Comparison of ENCODE assay signal across 1 cellular context in genomic region chr19:1672038-1672768, GRCh38.
A peak's percentile ranks its signal among the peaks of the same experiment; 100 is the strongest.
TF ChIP-seq lines count a peak whose summit lies in the region.

No MANE protein-coding gene starts in this region.

TF ChIP-seq in K562, 482 proteins besides CTCF, POLR2A, EP300 and RAD21 (continued from another document and continues in another):
- TF ChIP-seq E2F8 (IDR thresholded peaks at IDR 0.05; ENCODE audit: low read depth, partially characterized antibody), result peak; percentile 65
- peak; percentile 50 for TF ChIP-seq USF1 (CRISPR knock-in tag; IDR thresholded peaks at IDR 0.05)
- TF ChIP-seq PKNOX1 (IDR thresholded peaks at IDR 0.05), result peak; percentile 53
- TF ChIP-seq DNMT1 (IDR thresholded peaks at IDR 0.05), result no peak
- TF ChIP-seq ZBTB17 (CRISPR knock-in tag; IDR thresholded peaks at IDR 0.05), result 0 out of 2 replicates have a peak, but pooled peaks have one; percentile 21
- TF ChIP-seq POLR2G (IDR thresholded peaks at IDR 0.05; ENCODE audit: low read depth, low read length), result 0 out of 2 replicates have a peak, but pooled peaks have one; percentile 39
- 0 out of 2 replicates have a peak, but pooled peaks have one; percentile 36 for TF ChIP-seq ZNF644 (tag; IDR thresholded peaks at IDR 0.05; ENCODE audit: low read depth)
- TF ChIP-seq E2F1 (CRISPR knock-in tag; IDR thresholded peaks at IDR 0.05), result 0 out of 2 replicates have a peak, but pooled peaks have one; percentile 60
- TF ChIP-seq BRD9 (IDR thresholded peaks at IDR 0.05; ENCODE audit: low read depth, partially characterized antibody), result peak; percentile 62
- TF ChIP-seq ZNF518B (CRISPR knock-in tag; IDR thresholded peaks at IDR 0.05), result no peak
- no peak; the same call in 1 of the 2 replicates for TF ChIP-seq ZNF263 (CRISPR knock-in tag; IDR thresholded peaks at IDR 0.05; ENCODE audit: borderline replicate concordance)
- TF ChIP-seq FOSL1 (tag; conservative IDR thresholded peaks at IDR 0.05), result 0 out of 2 replicates have a peak, but pooled peaks have one; percentile 21
- TF ChIP-seq ZNF639 (CRISPR knock-in tag; conservative IDR thresholded peaks at IDR 0.05 in 1 of 2, IDR thresholded peaks at IDR 0.05 in 1 of 2), result peak in 1 of 2 experiments; percentile 66; a peak in 1 of 4 replicates
- peak; percentile 57; the same call in 1 of the 2 replicates for TF ChIP-seq ZNF384 (IDR thresholded peaks at IDR 0.05; ENCODE audit: low read depth, low read length)
- TF ChIP-seq ETV5 (CRISPR knock-in tag; IDR thresholded peaks at IDR 0.05; ENCODE audit: low read depth), result peak; percentile 6; the same call in 1 of the 2 replicates
- TF ChIP-seq L3MBTL2 (IDR thresholded peaks at IDR 0.05), result peak; percentile 99
- TF ChIP-seq NFE2L1 (tag; IDR thresholded peaks at IDR 0.05; ENCODE audit: borderline replicate concordance, low read depth), result no peak
- TF ChIP-seq ESRRA (IDR thresholded peaks at IDR 0.05; ENCODE audit: borderline replicate concordance, low read depth), result 0 out of 2 replicates have a peak, but pooled peaks have one; percentile 19
- peak; percentile 71 for TF ChIP-seq CLOCK (CRISPR knock-in tag; IDR thresholded peaks at IDR 0.05; ENCODE audit: borderline replicate concordance)
- TF ChIP-seq VEZF1 (CRISPR knock-in tag; IDR thresholded peaks at IDR 0.05), result peak; percentile 92
- no peak for TF ChIP-seq ZBTB8A (IDR thresholded peaks at IDR 0.05; ENCODE audit: partially characterized antibody)
- peak; percentile 93 to 98 for TF ChIP-seq E2F6 (IDR thresholded peaks at IDR 0.05; ENCODE audit: borderline replicate concordance in 1 of 2, extremely low read depth in 1 of 2, insufficient read depth in 1 of 2, insufficient read length in 1 of 2, low read depth in 1 of 2, low read length in 1 of 2, poor library complexity in 1 of 2, severe bottlenecking in 1 of 2)
- TF ChIP-seq ZNF766 (CRISPR knock-in tag; conservative IDR thresholded peaks at IDR 0.05), result 0 out of 2 replicates have a peak, but pooled peaks have one; percentile 25
- TF ChIP-seq ZNF311 (CRISPR knock-in tag; IDR thresholded peaks at IDR 0.05), result 0 out of 2 replicates have a peak, but pooled peaks have one; percentile 15
- peak; percentile 16 for TF ChIP-seq TBP (optimal IDR thresholded peaks at IDR 0.05; ENCODE audit: low read depth, low read length)
- peak; percentile 14 for TF ChIP-seq POU5F1 (IDR thresholded peaks at IDR 0.05; ENCODE audit: borderline replicate concordance, low read depth, low read length, partially characterized antibody)
- TF ChIP-seq HMGXB4 (CRISPR knock-in tag; IDR thresholded peaks at IDR 0.05), result peak; percentile 72; the same call in 1 of the 2 replicates
- TF ChIP-seq STAG1 (CRISPR knock-in tag; IDR thresholded peaks at IDR 0.05; ENCODE audit: borderline replicate concordance), result peak; percentile 75
- TF ChIP-seq U2AF1 (optimal IDR thresholded peaks at IDR 0.05; ENCODE audit: low read depth, low read length), result peak; percentile 15
- TF ChIP-seq ZNF431 (CRISPR knock-in tag; IDR thresholded peaks at IDR 0.05), result 0 out of 2 replicates have a peak, but pooled peaks have one; percentile 10
- 0 out of 2 replicates have a peak, but pooled peaks have one; percentile 45 for TF ChIP-seq HDGF (IDR thresholded peaks at IDR 0.05)
- TF ChIP-seq PTRF (tag; IDR thresholded peaks at IDR 0.05), result no peak
- TF ChIP-seq ZNF133 (CRISPR knock-in tag; IDR thresholded peaks at IDR 0.05), result no peak
- peak; percentile 63 for TF ChIP-seq GABPB1 (CRISPR knock-in tag; IDR thresholded peaks at IDR 0.05)
- TF ChIP-seq POLR3A (IDR thresholded peaks at IDR 0.05; ENCODE audit: borderline replicate concordance, extremely low read depth, insufficient read depth, insufficient read length), result no peak
- no peak for TF ChIP-seq PCBP2 (IDR thresholded peaks at IDR 0.05; ENCODE audit: low read depth, low read length, poor library complexity, severe bottlenecking)
- TF ChIP-seq HDAC2 (IDR thresholded peaks at IDR 0.05), result 0 out of 2 replicates have a peak, but pooled peaks have one; percentile 60
- peak; percentile 100 for TF ChIP-seq MYC (IDR thresholded peaks at IDR 0.05; ENCODE audit: low read depth, low read length)
- TF ChIP-seq MYC (CRISPR knock-in tag; IDR thresholded peaks at IDR 0.05; ENCODE audit: borderline replicate concordance, low read depth), result peak; percentile 97
- TF ChIP-seq CTBP1 (IDR thresholded peaks at IDR 0.05; ENCODE audit: borderline replicate concordance), result peak; percentile 39; the same call in 1 of the 2 replicates
- TF ChIP-seq ZNF699 (CRISPR knock-in tag; IDR thresholded peaks at IDR 0.05; ENCODE audit: insufficient replicate concordance), result no peak
